ENCODE assay signal across 1 cellular context in the genomic region with DNA sequence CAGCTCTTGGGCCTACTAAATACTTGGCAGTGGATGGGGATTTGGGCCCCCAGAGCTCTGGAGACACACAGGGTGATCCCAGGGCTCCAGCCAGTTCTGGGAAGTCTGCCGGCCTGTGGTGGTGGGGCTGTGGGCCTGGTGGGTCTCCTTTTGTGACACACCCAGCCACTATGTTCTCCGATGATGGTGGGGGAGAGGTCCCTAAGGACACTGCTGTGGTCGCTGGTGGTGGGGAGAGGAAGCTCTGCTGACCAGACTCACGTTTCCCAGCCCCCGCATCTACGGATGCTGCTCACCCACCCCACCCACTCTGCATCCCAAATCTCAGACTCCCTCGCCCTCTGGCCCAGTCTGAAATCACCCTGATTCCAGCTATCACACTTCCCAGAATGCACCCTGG.
TF ChIP-seq lines count a peak whose summit lies in the region.

No MANE protein-coding gene starts in this region.

TF ChIP-seq in HepG2, 621 proteins besides CTCF, POLR2A, EP300 and RAD21 (continued from another document):
- TF ChIP-seq, protein P1, sequence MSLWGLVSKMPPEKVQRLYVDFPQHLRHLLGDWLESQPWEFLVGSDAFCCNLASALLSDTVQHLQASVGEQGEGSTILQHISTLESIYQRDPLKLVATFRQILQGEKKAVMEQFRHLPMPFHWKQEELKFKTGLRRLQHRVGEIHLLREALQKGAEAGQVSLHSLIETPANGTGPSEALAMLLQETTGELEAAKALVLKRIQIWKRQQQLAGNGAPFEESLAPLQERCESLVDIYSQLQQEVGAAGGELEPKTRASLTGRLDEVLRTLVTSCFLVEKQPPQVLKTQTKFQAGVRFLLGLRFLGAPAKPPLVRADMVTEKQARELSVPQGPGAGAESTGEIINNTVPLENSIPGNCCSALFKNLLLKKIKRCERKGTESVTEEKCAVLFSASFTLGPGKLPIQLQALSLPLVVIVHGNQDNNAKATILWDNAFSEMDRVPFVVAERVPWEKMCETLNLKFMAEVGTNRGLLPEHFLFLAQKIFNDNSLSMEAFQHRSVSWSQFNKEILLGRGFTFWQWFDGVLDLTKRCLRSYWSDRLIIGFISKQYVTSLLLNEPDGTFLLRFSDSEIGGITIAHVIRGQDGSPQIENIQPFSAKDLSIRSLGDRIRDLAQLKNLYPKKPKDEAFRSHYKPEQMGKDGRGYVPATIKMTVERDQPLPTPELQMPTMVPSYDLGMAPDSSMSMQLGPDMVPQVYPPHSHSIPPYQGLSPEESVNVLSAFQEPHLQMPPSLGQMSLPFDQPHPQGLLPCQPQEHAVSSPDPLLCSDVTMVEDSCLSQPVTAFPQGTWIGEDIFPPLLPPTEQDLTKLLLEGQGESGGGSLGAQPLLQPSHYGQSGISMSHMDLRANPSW (CRISPR knock-in tag; IDR thresholded peaks at IDR 0.05; ENCODE audit: borderline replicate concordance) = no peak
- TF ChIP-seq FUBP1 (CRISPR knock-in tag; IDR thresholded peaks at IDR 0.05; ENCODE audit: borderline replicate concordance) = no peak
- TF ChIP-seq ZBTB20 (CRISPR knock-in tag; IDR thresholded peaks at IDR 0.05; ENCODE audit: borderline replicate concordance, low read depth) = no peak
- no peak for TF ChIP-seq ZNF121 (CRISPR knock-in tag; IDR thresholded peaks at IDR 0.05)
- TF ChIP-seq ZBTB7B (CRISPR knock-in tag; IDR thresholded peaks at IDR 0.05) = no peak
- TF ChIP-seq ZNF20 (CRISPR knock-in tag; IDR thresholded peaks at IDR 0.05) = no peak
- TF ChIP-seq SIX1 (CRISPR knock-in tag; IDR thresholded peaks at IDR 0.05; ENCODE audit: borderline replicate concordance) = no peak
- no peak for TF ChIP-seq ZFP36 (IDR thresholded peaks at IDR 0.05; ENCODE audit: borderline replicate concordance, low read depth, low read length, partially characterized antibody)
- TF ChIP-seq NCOR1 (IDR thresholded peaks at IDR 0.05; ENCODE audit: borderline replicate concordance, low read length) = no peak
- TF ChIP-seq CCDC6 (CRISPR knock-in tag; IDR thresholded peaks at IDR 0.05) = no peak
- no peak for TF ChIP-seq ZNF780A (CRISPR knock-in tag; IDR thresholded peaks at IDR 0.05)
- no peak for TF ChIP-seq ZNF256 (CRISPR knock-in tag; conservative IDR thresholded peaks at IDR 0.05)
- TF ChIP-seq, protein P2, sequence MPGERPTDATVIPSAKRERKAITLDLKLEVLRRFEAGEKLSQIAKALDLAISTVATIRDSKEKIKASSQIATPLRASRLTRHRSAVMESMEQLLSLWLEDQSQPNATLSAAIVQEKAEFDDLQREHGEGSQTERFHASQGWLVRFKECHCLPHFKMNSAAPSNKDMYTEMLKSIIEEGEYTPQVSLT (CRISPR knock-in tag; IDR thresholded peaks at IDR 0.05; ENCODE audit: borderline replicate concordance, low read depth) = no peak
- no peak for TF ChIP-seq AHR (CRISPR knock-in tag; IDR thresholded peaks at IDR 0.05)
- TF ChIP-seq SPEN (CRISPR knock-in tag; IDR thresholded peaks at IDR 0.05; ENCODE audit: low read depth) = no peak
TF ChIP-seq in HepG2: peak in this region for 0.
